ENCODE assay signal across 8 cellular contexts in genomic region chr5:100790170-100790665, GRCh38.
A peak's percentile ranks its signal among the peaks of the same experiment; 100 is the strongest.
DNase-seq lines count a peak whose midpoint lies in the region; ATAC-seq and TF ChIP-seq lines count a peak whose summit lies in the region.

No MANE protein-coding gene starts in this region.

- H3K9me3 ChIP-seq in ES-I3 (ENCODE audit: control insufficient read depth, insufficient read depth, low read length): no peaks in the 10 kb centered on the region
- no peaks in the 10 kb centered on the region for H3K9me3 ChIP-seq in iPS-18a (ENCODE audit: control insufficient read depth, low read depth, low read length)
- H3K9me3 ChIP-seq in osteoblast (ENCODE audit: low read depth, low read length): no peaks in the 10 kb centered on the region

- H3K9ac ChIP-seq in ES-I3 (ENCODE audit: low read depth, low read length): 0 out of 2 replicates have a peak overlapping the region, but pooled peaks have one; percentile 5
- H3K9ac ChIP-seq in iPS-18a (ENCODE audit: low read length): no peak overlapping the region

- 0 out of 2 replicates have a peak overlapping the region, but pooled peaks have one; percentile 21 for H3K27ac Mint-ChIP-seq in GM23338

- TF ChIP-seq CTCF in GM23338 (conservative IDR thresholded peaks at IDR 0.05; ENCODE audit: low read depth in 2 of 2) (peak; percentile 35; a peak in 3 of 4 replicates), LNCaP clone FGC (IDR thresholded peaks at IDR 0.05; ENCODE audit: control insufficient read depth, extremely low read depth, insufficient read depth) (peak; percentile 32; the same call in 1 of the 2 replicates), GM13976 (IDR thresholded peaks at IDR 0.05; ENCODE audit: borderline replicate concordance, control extremely low read depth, extremely low read depth, insufficient read depth, missing control alignments) (no peak), osteoblast (IDR thresholded peaks at IDR 0.05; ENCODE audit: extremely low read depth, low read depth, low read length) (no peak)

- H3K79me2 ChIP-seq in GM23338 (replicated peaks; ENCODE audit: insufficient read depth): no peaks in the 10 kb centered on the region
- no peaks in the 10 kb centered on the region for H3K79me2 ChIP-seq in osteoblast (ENCODE audit: insufficient read depth, low read length)

- peaks cover 2% of the 10 kb centered on the region for H3K27me3 Mint-ChIP-seq in GM23338 (ENCODE audit: insufficient read depth, low read depth, poor library complexity)

- no peaks in the 10 kb centered on the region for H3F3A ChIP-seq in GM23338 (replicated peaks; ENCODE audit: low read depth)

- H3K36me3 ChIP-seq in ES-I3 (ENCODE audit: insufficient read depth, low read length): no peaks in the 10 kb centered on the region
- H3K36me3 ChIP-seq in GM23338 (ENCODE audit: insufficient read depth): no peaks in the 10 kb centered on the region
- no peaks in the 10 kb centered on the region for H3K36me3 ChIP-seq in iPS-18a (ENCODE audit: control insufficient read depth, low read depth, low read length)
- H3K36me3 ChIP-seq in osteoblast (ENCODE audit: insufficient read depth, low read length): no peaks in the 10 kb centered on the region

- no peak overlapping the region for H2AFZ ChIP-seq in GM23338
- H2AFZ ChIP-seq in osteoblast (ENCODE audit: low read length): no peak overlapping the region

- in situ Hi-C loops in GM13976 (cut with MboI; ENCODE audit: low sequenced_read_pairs, unreplicated experiment): no loop called here

- H4K20me1 ChIP-seq in GM23338 (replicated peaks; ENCODE audit: insufficient read depth) (no peaks in the 10 kb centered on the region), osteoblast (ENCODE audit: insufficient read depth, low read length) (no peaks in the 10 kb centered on the region)

- H3K4me3 ChIP-seq in GM23338: no peak overlapping the region
- no peak overlapping the region for H3K4me3 ChIP-seq in LNCaP clone FGC (ENCODE audit: low read depth, low read length)
- peak overlapping the region; percentile 30 for H3K4me3 ChIP-seq in iPS-18a (ENCODE audit: low read length)
- H3K4me3 ChIP-seq in osteoblast (ENCODE audit: insufficient read depth, low read length): no peak overlapping the region

- peaks cover 36% of the 10 kb centered on the region for H3K9me3 Mint-ChIP-seq in GM23338

- peaks cover 22% of the 10 kb centered on the region for H3K4me1 Mint-ChIP-seq in GM23338

- no peaks in the 10 kb centered on the region for H3K9me2 ChIP-seq in GM23338 (ENCODE audit: insufficient read depth)

- ATAC-seq in GM23338 (peak; percentile 96), GM21825 (IDR thresholded peaks at IDR 0.05; ENCODE audit: unreplicated experiment) (no peak)

- H3K4me3 Mint-ChIP-seq in GM23338: peak overlapping the region; percentile 20; the same call in 2 of the 3 replicates

- no peak overlapping the region for H3K4me2 ChIP-seq in GM23338
- H3K4me2 ChIP-seq in osteoblast (ENCODE audit: insufficient read depth, low read length): no peak overlapping the region

- H3K4me1 ChIP-seq in ES-I3 (ENCODE audit: insufficient read depth, low read length) (no peaks in the 10 kb centered on the region; the same call in 1 of the 2 replicates), GM23338 (ENCODE audit: insufficient read depth) (peaks cover 11% of the 10 kb centered on the region; the same call in 1 of the 2 replicates), iPS-18a (ENCODE audit: control insufficient read depth, low read depth, low read length) (peaks cover 20% of the 10 kb centered on the region), osteoblast (ENCODE audit: insufficient read depth, low read length) (no peaks in the 10 kb centered on the region)

- peaks cover 12% of the 10 kb centered on the region for H3K36me3 Mint-ChIP-seq in GM23338 (ENCODE audit: low read depth)

- H3K27ac ChIP-seq in GM23338 (ENCODE audit: low read depth): no peak overlapping the region
- H3K27ac ChIP-seq in iPS-18a (ENCODE audit: low read length): no peak overlapping the region
- H3K27ac ChIP-seq in osteoblast (ENCODE audit: low read depth, low read length): no peak overlapping the region

- DNase-seq in GM23338 (ENCODE audit: low spot score) (peak; percentile 60), LNCaP clone FGC (ENCODE audit: low read depth) (no peak), GM13976 (ENCODE audit: low spot score) (no peak), HuH-7.5 (ENCODE audit: low spot score) (no peak), osteoblast (ENCODE audit: insufficient read length, low spot score, missing footprints) (no peak)

- H3K27me3 ChIP-seq in GM23338 (ENCODE audit: insufficient read depth) (no peaks in the 10 kb centered on the region), iPS-18a (ENCODE audit: control insufficient read depth, insufficient read depth, low read length) (no peaks in the 10 kb centered on the region), osteoblast (ENCODE audit: insufficient read depth, low read length) (no peaks in the 10 kb centered on the region)

TF ChIP-seq in GM23338, 12 proteins besides CTCF, POLR2A, EP300 and RAD21:
- no peak for TF ChIP-seq ZNF114 (CRISPR knock-in tag; IDR thresholded peaks at IDR 0.05)
- TF ChIP-seq ZNF462 (CRISPR knock-in tag; IDR thresholded peaks at IDR 0.05): peak; percentile 21; the same call in 1 of the 2 replicates
- no peak for TF ChIP-seq CREB1 (CRISPR knock-in tag; IDR thresholded peaks at IDR 0.05; ENCODE audit: low read depth)
- TF ChIP-seq STAT1 (IDR thresholded peaks at IDR 0.05; ENCODE audit: unreplicated experiment): no peak
- TF ChIP-seq EZH2 (IDR thresholded peaks at IDR 0.05; ENCODE audit: low read depth, unreplicated experiment): no peak
- TF ChIP-seq POLR2AphosphoS5 (IDR thresholded peaks at IDR 0.05; ENCODE audit: low read depth): no peak
- peak; percentile 53; the same call in 1 of the 2 replicates for TF ChIP-seq NANOG (IDR thresholded peaks at IDR 0.05; ENCODE audit: borderline replicate concordance)
TF ChIP-seq in GM23338: peak in this region for 2.

Comparison
In these comparisons a context has a peak if more than half of its experiments do, and no peak if none do; other contexts are left out.
1. CTCF ChIP-seq: peak in GM23338 (2 of 2) and LNCaP clone FGC (single experiment); none in GM13976 (single experiment) and osteoblast (single experiment).